Comparison of ENCODE assay signal across 18 cellular contexts in genomic region chr1:60615661-60616060, GRCh38.
DNase-seq lines count a peak whose midpoint lies in the region; TF ChIP-seq lines count a peak whose summit lies in the region.
"Had no signal": no experiment of that assay in that cellular context is flagged by ENCODE, and none has a peak within 500 bp of the region (broad histone marks: within the 10 kb centered on the region; RNA-seq: fewer than 3 reads in every experiment).

No MANE protein-coding gene starts in this region.

- peak overlapping the region; percentile 83 for H3K27ac Mint-ChIP-seq in chondrocyte (ENCODE audit: unreplicated experiment)
- H3K27ac Mint-ChIP-seq: B cell; CD8-positive, alpha-beta T cell had no signal

- no peak overlapping the region for H3K27ac ChIP-seq in WERI-Rb-1
- H3K27ac ChIP-seq: 22Rv1; A549; BLaER1 treated with 17β-estradiol and CSF1 and Interleukin-3, amounts not matched to agents 10 nM and 100 nM; GM23248 had no signal

- H3K36me3 Mint-ChIP-seq in chondrocyte (ENCODE audit: low read depth), result no peaks in the 10 kb centered on the region
- H3K36me3 Mint-ChIP-seq: CD8-positive, alpha-beta T cell had no signal

- POLR2A ChIA-PET in AG04449 (lab: Yijun Ruan, JAX), result no interaction called here

- H3K4me3 ChIP-seq in AG04449 (ENCODE audit: low read depth, low read length) (no peak overlapping the region), adipocyte (ENCODE audit: low read length) (no peak overlapping the region), skeletal muscle cell (ENCODE audit: low read depth, low read length) (no peak overlapping the region), WERI-Rb-1 (ENCODE audit: low read depth, low read length) (no peak overlapping the region)
- H3K4me3 ChIP-seq: A549; BLaER1 treated with 17β-estradiol and CSF1 and Interleukin-3, amounts not matched to agents 10 nM and 100 nM; GM23248; HAP-1 had no signal

- no peaks in the 10 kb centered on the region for H3K4me1 ChIP-seq in adipocyte (ENCODE audit: control insufficient read depth, insufficient read depth, low read length)
- H3K4me1 ChIP-seq: A549; BLaER1 treated with 17β-estradiol and CSF1 and Interleukin-3, amounts not matched to agents 10 nM and 100 nM; HAP-1 had no signal

- H3K9ac ChIP-seq in adipocyte (ENCODE audit: low read length), result no peak overlapping the region
- H3K9ac ChIP-seq: BLaER1 treated with 17β-estradiol and CSF1 and Interleukin-3, amounts not matched to agents 10 nM and 100 nM; GM23248 had no signal

- CTCF ChIA-PET in AG04449 (lab: Yijun Ruan, JAX), result interaction anchor here (1.1 kb wide), 1 partner anchor 644 kb away, joined by 4 read pairs; no protein-coding TSS in a partner anchor

- H3K27me3 ChIP-seq in adipocyte (replicated peaks; ENCODE audit: control insufficient read depth, insufficient read depth, low read length), result no peaks in the 10 kb centered on the region
- no peaks in the 10 kb centered on the region for H3K27me3 ChIP-seq in WERI-Rb-1 (ENCODE audit: insufficient read depth, low read depth, severe bottlenecking)
- H3K27me3 ChIP-seq: BLaER1 treated with 17β-estradiol and CSF1 and Interleukin-3, amounts not matched to agents 10 nM and 100 nM had no signal

- peaks cover 3% of the 10 kb centered on the region for H3K9me3 ChIP-seq in adipocyte (ENCODE audit: control insufficient read depth, low read length)
- no peaks in the 10 kb centered on the region for H3K9me3 ChIP-seq in WERI-Rb-1 (ENCODE audit: severe bottlenecking)
- H3K9me3 ChIP-seq: A549; BLaER1 treated with 17β-estradiol and CSF1 and Interleukin-3, amounts not matched to agents 10 nM and 100 nM; HAP-1 had no signal

- H3K9me3 Mint-ChIP-seq in chondrocyte (ENCODE audit: low read depth), result peaks cover 9% of the 10 kb centered on the region
- H3K9me3 Mint-ChIP-seq: CD8-positive, alpha-beta T cell had no signal

- TF ChIP-seq CTCF in AG04449 (IDR thresholded peaks at IDR 0.05; ENCODE audit: insufficient read depth, low read length, missing control alignments) (no peak), chondrocyte (IDR thresholded peaks at IDR 0.05) (no peak), WERI-Rb-1 (IDR thresholded peaks at IDR 0.05; ENCODE audit: low read depth, low read length) (no peak)

- H3K4me3 Mint-ChIP-seq in chondrocyte (ENCODE audit: unreplicated experiment), result no peak overlapping the region
- H3K4me3 Mint-ChIP-seq: B cell; CD8-positive, alpha-beta T cell had no signal

- peak; percentile 2 for DNase-seq in AG04449 (ENCODE audit: low read depth, low spot score)
- peak; percentile 46 for DNase-seq in adipocyte (ENCODE audit: low read depth)
- DNase-seq in chondrocyte (ENCODE audit: low spot score), result no peak
- peak; percentile 36 for DNase-seq in skeletal muscle cell (ENCODE audit: low read depth)
- no peak for DNase-seq in DMS53 (lab: John Stamatoyannopoulos, UW)
- DNase-seq in RPMI8226, result no peak
- no peak for DNase-seq in WERI-Rb-1
- DNase-seq: Calu3; CD8-positive, alpha-beta T cell; DMS 273 treated with DMSO at 0.1 percent for 48 hours; GF-D8; GM23248; KG1 had no signal

- H3K36me3 ChIP-seq in adipocyte (ENCODE audit: control insufficient read depth, insufficient read depth, low read length, severe bottlenecking), result no peaks in the 10 kb centered on the region
- H3K36me3 ChIP-seq in WERI-Rb-1, result no peaks in the 10 kb centered on the region
- H3K36me3 ChIP-seq: BLaER1 treated with 17β-estradiol and CSF1 and Interleukin-3, amounts not matched to agents 10 nM and 100 nM; HAP-1 had no signal

- peaks cover 49% of the 10 kb centered on the region for H3K4me1 Mint-ChIP-seq in chondrocyte (ENCODE audit: low read depth)
- H3K4me1 Mint-ChIP-seq: B cell had no signal

- no peaks in the 10 kb centered on the region for H3K27me3 Mint-ChIP-seq in chondrocyte (ENCODE audit: low read depth)
- H3K27me3 Mint-ChIP-seq: B cell had no signal

Comparison
In these comparisons a context has a peak if more than half of its experiments do, and no peak if none do; other contexts are left out.
1. DNase-seq: peak in AG04449 (single experiment), adipocyte (single experiment) and skeletal muscle cell (single experiment); none in chondrocyte (single experiment), DMS53 (single experiment), RPMI8226 (single experiment) and WERI-Rb-1 (single experiment).